ENCODE assay signal across 23 cellular contexts in genomic region chr2:222506230-222506934, GRCh38.
A peak's percentile ranks its signal among the peaks of the same experiment; 100 is the strongest.
DNase-seq lines count a peak whose midpoint lies in the region; ATAC-seq and TF ChIP-seq lines count a peak whose summit lies in the region.
"Had no signal": no experiment of that assay in that cellular context is flagged by ENCODE, and none has a peak within 500 bp of the region (broad histone marks: within the 10 kb centered on the region; RNA-seq: fewer than 3 reads in every experiment).

No MANE protein-coding gene starts in this region.

- H3K4me3 Mint-ChIP-seq in activated CD4-positive, alpha-beta T cell treated with anti-CD3 and anti-CD28 coated beads, Interleukin-2, amount 10 ng/mL, durations not matched to agents 7 days and 5 days: no peak overlapping the region
- H3K4me3 Mint-ChIP-seq: B cell, CD14-positive monocyte, H9 had no signal

- intact Hi-C loops in mucosa of descending colon (cut with DNase I, micrococcal nuclease) (no loop called here), left cardiac atrium (cut with DNase I) (no loop called here)

- H3K27me3 Mint-ChIP-seq in activated CD4-positive, alpha-beta T cell treated with anti-CD3 and anti-CD28 coated beads, Interleukin-2, amount 10 ng/mL, durations not matched to agents 7 days and 5 days: peaks cover 7% of the 10 kb centered on the region
- H3K27me3 Mint-ChIP-seq: B cell had no signal

- H3K4me1 ChIP-seq in mucosa of descending colon (ENCODE audit: low read depth): no peaks in the 10 kb centered on the region

- no peaks in the 10 kb centered on the region for H3K9me3 ChIP-seq in mucosa of descending colon

- no peak for TF ChIP-seq CTCF in mucosa of descending colon (IDR thresholded peaks at IDR 0.05)

- H3K4me3 ChIP-seq in mucosa of descending colon: no peak overlapping the region
- H3K4me3 ChIP-seq: GM23248 had no signal

- CTCF ChIA-PET in activated CD4-positive, alpha-beta T cell treated with anti-CD3 and anti-CD28 coated beads, Interleukin-2, amount 10 ng/mL, durations not matched to agents 7 days and 5 days (lab: Charles Lee): interaction anchor here (0.7 kb wide), 1 partner anchor 123 kb away, joined by 3 read pairs; no protein-coding TSS in a partner anchor

- peaks cover 3% of the 10 kb centered on the region for H3K9me3 Mint-ChIP-seq in activated CD4-positive, alpha-beta T cell treated with anti-CD3 and anti-CD28 coated beads, Interleukin-2, amount 10 ng/mL, durations not matched to agents 7 days and 5 days
- H3K9me3 Mint-ChIP-seq: H9 had no signal

- peak; percentile 67 for ATAC-seq in mucosa of descending colon
- ATAC-seq in left cardiac atrium: no peak
- ATAC-seq in GM21786 (IDR thresholded peaks at IDR 0.05; ENCODE audit: unreplicated experiment): no peak

- peaks cover 12% of the 10 kb centered on the region for H3K4me1 Mint-ChIP-seq in activated CD4-positive, alpha-beta T cell treated with anti-CD3 and anti-CD28 coated beads, Interleukin-2, amount 10 ng/mL, durations not matched to agents 7 days and 5 days
- H3K4me1 Mint-ChIP-seq: H9 had no signal

- POLR2A ChIA-PET in activated CD4-positive, alpha-beta T cell treated with anti-CD3 and anti-CD28 coated beads, Interleukin-2, amount 10 ng/mL, durations not matched to agents 7 days and 5 days (lab: Charles Lee): no interaction called here

- in situ Hi-C loops in KBM-7 (cut with MboI; ENCODE audit: low pct_unique_long_range_greater_than_20kb, low sequenced_read_pairs): no loop called here

- DNase-seq in AML-193 (lab: John Stamatoyannopoulos, UW) (peak; percentile 61 to 76), HT-29 (ENCODE audit: low spot score) (peak; percentile 52), NOMO-1 treated with DMSO at 0.1 percent for 48 hours (lab: John Stamatoyannopoulos, UW; ENCODE audit: unreplicated experiment) (peak; percentile 60), mucosa of descending colon (no peak), left cardiac atrium (no peak), KBM-7 (no peak)
- no peak for DNase-seq in activated CD4-positive, alpha-beta T cell treated with anti-CD3 and anti-CD28 coated beads, Interleukin-2, amount 10 ng/mL, durations not matched to agents 7 days and 5 days
- DNase-seq: GM23248; H9; IMR-90; NCI-H1048; NCI-H1417 treated with DMSO at 0.1 percent for 48 hours; NCI-H187 treated with DMSO at 0.1 percent for 48 hours; NCI-H2227 treated with DMSO at 0.1 percent for 48 hours; NCI-H524; NCI-H774; NK-92 treated with Interleukin-12 subunit alpha and Interleukin-12 subunit beta, amount 100 ng/mL, for 24 hours; RPMI8226; SHP77; T-helper 2 cell had no signal

- peaks cover 1% of the 10 kb centered on the region for H3K36me3 Mint-ChIP-seq in activated CD4-positive, alpha-beta T cell treated with anti-CD3 and anti-CD28 coated beads, Interleukin-2, amount 10 ng/mL, durations not matched to agents 7 days and 5 days (ENCODE audit: low read depth)
- H3K36me3 Mint-ChIP-seq: CD14-positive monocyte had no signal

- no peaks in the 10 kb centered on the region for H3K36me3 ChIP-seq in mucosa of descending colon (ENCODE audit: low read depth)

- H3K27ac Mint-ChIP-seq in activated CD4-positive, alpha-beta T cell treated with anti-CD3 and anti-CD28 coated beads, Interleukin-2, amount 10 ng/mL, durations not matched to agents 7 days and 5 days: no peak overlapping the region
- H3K27ac Mint-ChIP-seq: B cell, CD14-positive monocyte, H9 had no signal

Comparison
In these comparisons a context has a peak if more than half of its experiments do, and no peak if none do; other contexts are left out.
1. DNase-seq: peak in AML-193 (2 of 2), HT-29 (single experiment) and NOMO-1 treated with DMSO at 0.1 percent for 48 hours (single experiment); none in mucosa of descending colon (0 of 3), left cardiac atrium (single experiment), KBM-7 (single experiment) and activated CD4-positive, alpha-beta T cell treated with anti-CD3 and anti-CD28 coated beads, Interleukin-2, amount 10 ng/mL, durations not matched to agents 7 days and 5 days (single experiment).